Comparison of ENCODE assay signal across 13 cellular contexts in genomic region chr6:113647158-113647889, GRCh38.
DNase-seq lines count a peak whose midpoint lies in the region; ATAC-seq and TF ChIP-seq lines count a peak whose summit lies in the region.
"Had no signal": no experiment of that assay in that cellular context is flagged by ENCODE, and none has a peak within 500 bp of the region (broad histone marks: within the 10 kb centered on the region; RNA-seq: fewer than 3 reads in every experiment).

No MANE protein-coding gene starts in this region.

- WGBS in spleen, 5 donors, result 73 to 86% (median 81%) methylated on average over 4 of the region's 4 CpGs

- intact Hi-C loops in spleen (cut with DNase I; ENCODE audit: low total_unique reads), result no loop called here

- H3K27me3 ChIP-seq in spleen (replicated peaks in 1 of 7), result no peaks in the 10 kb centered on the region

- peak; percentile 47 for ATAC-seq in GM18907 (IDR thresholded peaks at IDR 0.05; ENCODE audit: unreplicated experiment)
- peak; percentile 27 for ATAC-seq in HG02759 (IDR thresholded peaks at IDR 0.05; ENCODE audit: unreplicated experiment)
- no peak for ATAC-seq in GM19395 (IDR thresholded peaks at IDR 0.05; ENCODE audit: unreplicated experiment)
- ATAC-seq: activated CD8-positive, alpha-beta T cell treated with anti-CD3 and anti-CD28 coated beads for 36 hours had no signal

- peak; percentile 42 for DNase-seq in RPMI8226
- DNase-seq in spleen, result no peak
- no peak for DNase-seq in stimulated activated CD4-positive, alpha-beta T cell treated with anti-CD3 and anti-CD28 coated beads, Interleukin-4, amount 100 ng/mL, for 1 hour
- no peak for DNase-seq in NCI-H2081 (lab: John Stamatoyannopoulos, UW)
- no peak for DNase-seq in glomerular visceral epithelial cell (ENCODE audit: extremely low spot score)
- DNase-seq: activated CD8-positive, alpha-beta T cell treated with anti-CD3 and anti-CD28 coated beads for 36 hours; activated gamma-delta T cell; GM23248; NCI-H510A treated with DMSO at 0.1 percent for 48 hours had no signal

- TF ChIP-seq POLR2A in spleen (IDR thresholded peaks at IDR 0.05), result no peak

- H3K4me1 ChIP-seq in spleen, result peaks cover 0 to 56% (median 28%) of the 10 kb centered on the region in 6 donors

- no peaks in the 10 kb centered on the region for H3K9me3 ChIP-seq in spleen
- H3K9me3 ChIP-seq: thoracic aorta had no signal

- H3K27ac ChIP-seq in spleen, result peak overlapping the region in 5 of 8 donors; percentile 7 to 71 (median 31)
- H3K27ac ChIP-seq: GM23248, thoracic aorta had no signal

- H3K36me3 ChIP-seq in spleen, result no peaks in the 10 kb centered on the region
- H3K36me3 ChIP-seq: thoracic aorta had no signal

- peak overlapping the region in 1 of 8 donors; percentile 11 for H3K4me3 ChIP-seq in spleen
- H3K4me3 ChIP-seq: GM23248, thoracic aorta had no signal

- TF ChIP-seq CTCF in spleen (IDR thresholded peaks at IDR 0.05 in 8 of 11, conservative IDR thresholded peaks at IDR 0.05 in 3 of 11), result no peak
